ENCODE assay signal across 3 cellular contexts in the genomic region with DNA sequence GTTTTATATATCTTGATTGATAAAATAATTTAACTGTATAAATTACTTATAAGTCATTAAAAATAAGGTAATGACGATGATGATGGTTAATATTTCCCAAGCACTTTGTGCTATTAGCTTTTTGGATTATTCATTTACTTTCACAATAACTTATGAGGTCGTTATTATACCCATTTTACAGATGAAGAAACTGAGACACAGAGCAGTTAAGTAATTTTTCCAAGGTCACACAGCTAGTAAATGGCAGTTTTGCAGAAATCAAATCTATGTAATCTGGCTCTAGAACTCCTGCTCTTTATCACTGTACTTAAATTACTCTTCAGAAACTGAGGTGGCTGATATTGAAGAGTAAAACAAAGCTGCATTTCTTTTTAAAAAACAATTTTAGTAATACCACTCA.
TF ChIP-seq lines count a peak whose summit lies in the region.

No MANE protein-coding gene starts in this region.

TF ChIP-seq in HEK293, 187 proteins besides CTCF, POLR2A, EP300 and RAD21 (continues in another document):
- TF ChIP-seq KLF1 (tag by site-specific recombination; IDR thresholded peaks at IDR 0.05), result no peak
- TF ChIP-seq, protein P1, sequence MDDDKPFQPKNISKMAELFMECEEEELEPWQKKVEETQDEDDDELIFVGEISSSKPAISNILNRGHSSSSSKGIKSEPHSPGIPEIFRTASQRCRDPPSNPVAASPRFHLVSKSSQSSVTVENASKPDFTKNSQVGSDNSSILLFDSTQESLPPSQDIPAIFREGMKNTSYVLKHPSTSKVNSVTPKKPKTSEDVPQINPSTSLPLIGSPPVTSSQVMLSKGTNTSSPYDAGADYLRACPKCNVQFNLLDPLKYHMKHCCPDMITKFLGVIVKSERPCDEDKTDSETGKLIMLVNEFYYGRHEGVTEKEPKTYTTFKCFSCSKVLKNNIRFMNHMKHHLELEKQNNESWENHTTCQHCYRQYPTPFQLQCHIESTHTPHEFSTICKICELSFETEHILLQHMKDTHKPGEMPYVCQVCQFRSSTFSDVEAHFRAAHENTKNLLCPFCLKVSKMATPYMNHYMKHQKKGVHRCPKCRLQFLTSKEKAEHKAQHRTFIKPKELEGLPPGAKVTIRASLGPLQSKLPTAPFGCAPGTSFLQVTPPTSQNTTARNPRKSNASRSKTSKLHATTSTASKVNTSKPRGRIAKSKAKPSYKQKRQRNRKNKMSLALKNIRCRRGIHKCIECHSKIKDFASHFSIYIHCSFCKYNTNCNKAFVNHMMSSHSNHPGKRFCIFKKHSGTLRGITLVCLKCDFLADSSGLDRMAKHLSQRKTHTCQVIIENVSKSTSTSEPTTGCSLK (tag by site-specific recombination; IDR thresholded peaks at IDR 0.05), result no peak
- peak; percentile 48; the same call in 1 of the 2 replicates for TF ChIP-seq ZNF768 (tag by site-specific recombination; IDR thresholded peaks at IDR 0.05)
- no peak for TF ChIP-seq ZNF311 (tag by site-specific recombination; IDR thresholded peaks at IDR 0.05; ENCODE audit: borderline replicate concordance)
- TF ChIP-seq, protein P2, sequence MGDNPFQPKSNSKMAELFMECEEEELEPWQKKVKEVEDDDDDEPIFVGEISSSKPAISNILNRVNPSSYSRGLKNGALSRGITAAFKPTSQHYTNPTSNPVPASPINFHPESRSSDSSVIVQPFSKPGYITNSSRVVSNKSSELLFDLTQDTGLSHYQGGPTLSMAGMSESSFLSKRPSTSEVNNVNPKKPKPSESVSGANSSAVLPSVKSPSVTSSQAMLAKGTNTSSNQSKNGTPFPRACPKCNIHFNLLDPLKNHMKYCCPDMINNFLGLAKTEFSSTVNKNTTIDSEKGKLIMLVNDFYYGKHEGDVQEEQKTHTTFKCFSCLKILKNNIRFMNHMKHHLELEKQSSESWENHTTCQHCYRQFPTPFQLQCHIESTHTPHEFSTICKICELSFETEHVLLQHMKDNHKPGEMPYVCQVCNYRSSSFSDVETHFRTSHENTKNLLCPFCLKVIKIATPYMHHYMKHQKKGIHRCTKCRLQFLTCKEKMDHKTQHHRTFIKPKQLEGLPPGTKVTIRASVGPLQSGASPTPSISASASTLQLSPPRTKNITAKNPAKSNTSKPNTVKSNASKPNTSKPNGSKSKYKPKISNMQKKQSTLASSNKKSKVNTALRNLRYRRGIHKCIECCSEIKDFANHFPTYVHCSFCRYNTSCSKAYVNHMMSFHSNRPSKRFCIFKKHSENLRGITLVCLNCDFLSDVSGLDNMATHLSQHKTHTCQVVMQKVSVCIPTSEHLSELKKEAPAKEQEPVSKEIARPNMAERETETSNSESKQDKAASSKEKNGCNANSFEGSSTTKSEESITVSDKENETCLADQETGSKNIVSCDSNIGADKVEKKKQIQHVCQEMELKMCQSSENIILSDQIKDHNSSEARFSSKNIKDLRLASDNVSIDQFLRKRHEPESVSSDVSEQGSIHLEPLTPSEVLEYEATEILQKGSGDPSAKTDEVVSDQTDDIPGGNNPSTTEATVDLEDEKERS (tag by site-specific recombination; IDR thresholded peaks at IDR 0.05), result no peak
- no peak for TF ChIP-seq ZNF248 (tag by site-specific recombination; IDR thresholded peaks at IDR 0.05)
- no peak for TF ChIP-seq ZNF324 (tag by site-specific recombination; IDR thresholded peaks at IDR 0.05)
- TF ChIP-seq, protein P3, sequence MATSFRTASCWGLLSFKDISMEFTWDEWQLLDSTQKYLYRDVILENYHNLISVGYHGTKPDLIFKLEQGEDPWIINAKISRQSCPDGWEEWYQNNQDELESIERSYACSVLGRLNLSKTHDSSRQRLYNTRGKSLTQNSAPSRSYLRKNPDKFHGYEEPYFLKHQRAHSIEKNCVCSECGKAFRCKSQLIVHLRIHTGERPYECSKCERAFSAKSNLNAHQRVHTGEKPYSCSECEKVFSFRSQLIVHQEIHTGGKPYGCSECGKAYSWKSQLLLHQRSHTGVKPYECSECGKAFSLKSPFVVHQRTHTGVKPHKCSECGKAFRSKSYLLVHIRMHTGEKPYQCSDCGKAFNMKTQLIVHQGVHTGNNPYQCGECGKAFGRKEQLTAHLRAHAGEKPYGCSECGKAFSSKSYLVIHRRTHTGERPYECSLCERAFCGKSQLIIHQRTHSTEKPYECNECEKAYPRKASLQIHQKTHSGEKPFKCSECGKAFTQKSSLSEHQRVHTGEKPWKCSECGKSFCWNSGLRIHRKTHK (tag by site-specific recombination; IDR thresholded peaks at IDR 0.05), result no peak
- no peak for TF ChIP-seq ZNF600 (tag by site-specific recombination; IDR thresholded peaks at IDR 0.05)
- TF ChIP-seq ZNF302 (tag by site-specific recombination; IDR thresholded peaks at IDR 0.05; ENCODE audit: low read depth), result no peak
- no peak for TF ChIP-seq ZNF544 (tag by site-specific recombination; IDR thresholded peaks at IDR 0.05)

TF ChIP-seq in WTC11, 78 proteins besides CTCF, POLR2A, EP300 and RAD21:
- TF ChIP-seq, protein P4, sequence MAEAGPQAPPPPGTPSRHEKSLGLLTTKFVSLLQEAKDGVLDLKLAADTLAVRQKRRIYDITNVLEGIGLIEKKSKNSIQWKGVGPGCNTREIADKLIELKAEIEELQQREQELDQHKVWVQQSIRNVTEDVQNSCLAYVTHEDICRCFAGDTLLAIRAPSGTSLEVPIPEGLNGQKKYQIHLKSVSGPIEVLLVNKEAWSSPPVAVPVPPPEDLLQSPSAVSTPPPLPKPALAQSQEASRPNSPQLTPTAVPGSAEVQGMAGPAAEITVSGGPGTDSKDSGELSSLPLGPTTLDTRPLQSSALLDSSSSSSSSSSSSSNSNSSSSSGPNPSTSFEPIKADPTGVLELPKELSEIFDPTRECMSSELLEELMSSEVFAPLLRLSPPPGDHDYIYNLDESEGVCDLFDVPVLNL (CRISPR knock-in tag; IDR thresholded peaks at IDR 0.05; ENCODE audit: borderline replicate concordance, low read depth), result no peak
- TF ChIP-seq GTF2I (CRISPR knock-in tag; conservative IDR thresholded peaks at IDR 0.05), result 0 out of 2 replicates have a peak, but pooled peaks have one; percentile 46

TF ChIP-seq in H1, 55 proteins besides CTCF, POLR2A, EP300 and RAD21:
- TF ChIP-seq HDAC2 (IDR thresholded peaks at IDR 0.05; ENCODE audit: borderline replicate concordance in 1 of 2, low read depth in 2 of 2, low read length in 2 of 2), result peak in 1 of 2 experiments; percentile 52; a peak in 1 of 4 replicates
- TF ChIP-seq KDM1A (IDR thresholded peaks at IDR 0.05; ENCODE audit: borderline replicate concordance, low read length), result peak; percentile 65; the same call in 1 of the 2 replicates
- TF ChIP-seq BACH1 (IDR thresholded peaks at IDR 0.05; ENCODE audit: low read length), result no peak
- no peak for TF ChIP-seq KDM4A (IDR thresholded peaks at IDR 0.05; ENCODE audit: low read depth, low read length, severe bottlenecking)
- TF ChIP-seq, protein P5, sequence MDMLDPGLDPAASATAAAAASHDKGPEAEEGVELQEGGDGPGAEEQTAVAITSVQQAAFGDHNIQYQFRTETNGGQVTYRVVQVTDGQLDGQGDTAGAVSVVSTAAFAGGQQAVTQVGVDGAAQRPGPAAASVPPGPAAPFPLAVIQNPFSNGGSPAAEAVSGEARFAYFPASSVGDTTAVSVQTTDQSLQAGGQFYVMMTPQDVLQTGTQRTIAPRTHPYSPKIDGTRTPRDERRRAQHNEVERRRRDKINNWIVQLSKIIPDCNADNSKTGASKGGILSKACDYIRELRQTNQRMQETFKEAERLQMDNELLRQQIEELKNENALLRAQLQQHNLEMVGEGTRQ (IDR thresholded peaks at IDR 0.05; ENCODE audit: low read length), result no peak
